Comparison of ENCODE assay signal across 18 cellular contexts in the genomic region with DNA sequence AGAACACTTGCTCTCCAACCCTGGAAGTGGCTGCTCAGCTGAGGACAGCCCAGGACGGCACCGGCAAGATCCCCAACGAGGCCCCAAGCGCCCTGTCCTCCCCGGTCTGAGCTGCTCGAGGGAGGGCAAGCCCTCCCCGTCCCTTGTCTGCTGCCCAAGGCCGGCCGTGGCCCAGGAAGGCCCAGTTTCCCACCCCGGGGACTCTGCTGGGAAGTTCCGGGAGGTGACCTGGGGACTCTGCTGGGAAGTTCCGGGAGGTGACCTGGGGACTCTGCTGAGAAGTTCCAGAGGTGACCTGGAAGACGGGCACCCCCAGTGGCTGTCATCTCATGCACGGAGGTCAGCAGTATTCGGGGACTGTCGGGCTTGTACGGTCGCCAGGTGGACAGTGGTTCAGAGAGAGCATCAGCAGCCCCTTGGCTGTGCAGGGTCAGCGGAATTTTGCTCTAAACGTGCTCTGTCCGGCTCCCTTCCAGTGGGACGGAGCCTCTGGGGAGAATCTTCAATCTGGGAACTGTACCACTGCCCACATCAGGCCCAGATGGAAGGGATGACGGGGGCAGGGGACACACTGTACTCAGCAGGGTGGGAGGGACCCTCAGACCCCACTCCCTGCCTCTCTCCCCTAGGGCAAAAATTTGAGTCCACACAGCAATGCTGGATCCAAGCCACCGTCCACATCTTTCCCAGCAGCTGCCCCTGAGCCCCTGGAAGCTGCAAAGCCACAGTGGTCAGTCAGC. TPM values are rescaled to one million over a fixed set of nuclear protein-coding genes. Genes with fewer than 3 reads are reported as not detected.
DNase-seq lines count a peak whose midpoint lies in the region; ATAC-seq, FAIRE-seq and TF ChIP-seq lines count a peak whose summit lies in the region.
"Had no signal": no experiment of that assay in that cellular context is flagged by ENCODE, and none has a peak within 500 bp of the region (broad histone marks: within the 10 kb centered on the region; RNA-seq: fewer than 3 reads in every experiment).

No MANE protein-coding gene starts in this region.

- H2BK120ac ChIP-seq in H1 (replicated peaks; ENCODE audit: low read depth, low read length): no peak overlapping the region

- no peak overlapping the region for H2BK5ac ChIP-seq in H1 (ENCODE audit: low read depth, low read length)

- peaks cover 8% of the 10 kb centered on the region for H3F3A ChIP-seq in neural progenitor cell (ENCODE audit: low read depth)

- H3K36me3 ChIP-seq in H1 (ENCODE audit: control insufficient read depth in 2 of 4, insufficient read depth in 4 of 4, low read length in 3 of 4): no peaks in the 10 kb centered on the region
- no peaks in the 10 kb centered on the region for H3K36me3 ChIP-seq in neural progenitor cell
- H3K36me3 ChIP-seq in thoracic aorta: peaks cover 4% of the 10 kb centered on the region
- H3K36me3 ChIP-seq: cardiac muscle cell had no signal

- no peak for FAIRE-seq in H1 (lab: Jason Lieb, UNC)
- FAIRE-seq: HTR-8/SVneo, islet of Langerhans had no signal

- no peak overlapping the region for H4K5ac ChIP-seq in H1 (ENCODE audit: insufficient read length, low read depth, low read length)

- no peak overlapping the region for H3K56ac ChIP-seq in H1 (replicated peaks; ENCODE audit: insufficient read length, low read depth, low read length)

- peak overlapping the region; percentile 47; the same call in 1 of the 2 replicates for H2AK5ac ChIP-seq in H1 (ENCODE audit: low read depth, low read length)

- H3K27me3 Mint-ChIP-seq in neural progenitor cell (ENCODE audit: insufficient read depth, low read depth): peaks cover 4% of the 10 kb centered on the region
- H3K27me3 Mint-ChIP-seq in activated T-helper 1 cell treated with anti-CD3 and anti-CD28 coated beads, Interleukin-12 subunit alpha, Interleukin-12 subunit beta, Interleukin-2, Interleukin-4 antibody, amounts not matched to agents 30 ng/mL and 10 ng/mL and 1 ng/mL, durations not matched to agents 14 hours and 24 hours and 36 hours (ENCODE audit: insufficient read depth): peaks cover under 1% of the 10 kb centered on the region
- H3K27me3 Mint-ChIP-seq: activated CD4-positive, alpha-beta T cell treated with anti-CD3 and anti-CD28 coated beads, Interleukin-2, amount 10 ng/mL, durations not matched to agents 7 days and 5 days; activated T-cell treated with anti-CD3 and anti-CD28 coated beads, Interleukin-2, amount 50 U/mL, for 24 hours; CD4-positive, CD25-positive, alpha-beta regulatory T cell had no signal

- H3K9ac ChIP-seq in H1 (replicated peaks in 1 of 4; ENCODE audit: extremely low read depth in 1 of 4, low read depth in 3 of 4, low read length in 3 of 4): no peak overlapping the region
- H3K9ac ChIP-seq in neural progenitor cell: no peak overlapping the region
- H3K9ac ChIP-seq: GM23248 had no signal

- H2BK15ac ChIP-seq in H1 (ENCODE audit: low read length): peak overlapping the region; percentile 61; the same call in 1 of the 2 replicates

- TF ChIP-seq EP300 in H1 (IDR thresholded peaks at IDR 0.05; ENCODE audit: borderline replicate concordance in 1 of 2, low read depth in 2 of 2, low read length in 2 of 2): no peak

- H2BK20ac ChIP-seq in H1 (ENCODE audit: low read length): no peak overlapping the region

- H3K27ac ChIP-seq in HL-60 (replicated peaks) (peak overlapping the region; percentile 97), H1 (ENCODE audit: low read depth, low read length) (no peak overlapping the region; the same call in 1 of the 2 replicates), neural progenitor cell (no peak overlapping the region), thoracic aorta (peak overlapping the region; percentile 73 to 94)
- H3K27ac ChIP-seq: cardiac muscle cell, GM23248 had no signal

- no peak for TF ChIP-seq CTCF in HL-60 (IDR thresholded peaks at IDR 0.05; ENCODE audit: insufficient read depth, low read length)
- no peak for TF ChIP-seq CTCF in H1 (IDR thresholded peaks at IDR 0.05; ENCODE audit: control extremely low read depth in 1 of 3, insufficient read depth in 1 of 3, low read depth in 1 of 3, low read length in 3 of 3)
- TF ChIP-seq CTCF in neural progenitor cell (IDR thresholded peaks at IDR 0.05): no peak
- TF ChIP-seq CTCF in thoracic aorta (IDR thresholded peaks at IDR 0.05): no peak

- POLR2A ChIA-PET in H1 (lab: Charles Lee; ENCODE audit: partially characterized antibody): interaction anchor here (0.8 kb wide), 1 partner anchor 36 kb away, joined by 4 read pairs; no protein-coding TSS in a partner anchor

- H3K4me2 ChIP-seq in H1 (ENCODE audit: insufficient read depth in 1 of 2, low read depth in 2 of 2, low read length in 2 of 2) (no peak overlapping the region), neural progenitor cell (no peak overlapping the region)

- H3K23ac ChIP-seq in H1 (ENCODE audit: insufficient read length): no peak overlapping the region

- H3K4me3 ChIP-seq in HL-60 (replicated peaks; ENCODE audit: insufficient read depth, low read length) (no peak overlapping the region), H1 (ENCODE audit: extremely low read depth in 1 of 4, insufficient read depth in 2 of 4, low read depth in 3 of 4, low read length in 4 of 4) (no peak overlapping the region), neural progenitor cell (no peak overlapping the region), thoracic aorta (peak overlapping the region; percentile 18)
- H3K4me3 ChIP-seq: cardiac muscle cell, GM23248, spleen had no signal

- no peaks in the 10 kb centered on the region; the same call in 1 of the 2 replicates for H3K79me1 ChIP-seq in H1 (ENCODE audit: low read depth, low read length)

- H3K4me1 Mint-ChIP-seq in neural progenitor cell: peaks cover 19% of the 10 kb centered on the region
- H3K4me1 Mint-ChIP-seq in activated T-helper 1 cell treated with anti-CD3 and anti-CD28 coated beads, Interleukin-12 subunit alpha, Interleukin-12 subunit beta, Interleukin-2, Interleukin-4 antibody, amounts not matched to agents 30 ng/mL and 10 ng/mL and 1 ng/mL, durations not matched to agents 14 hours and 24 hours and 36 hours (ENCODE audit: low read depth): no peaks in the 10 kb centered on the region

- no peaks in the 10 kb centered on the region for H3K9me3 ChIP-seq in H1 (ENCODE audit: insufficient read depth in 2 of 2, low read depth in 1 of 2, low read length in 1 of 2)
- no peaks in the 10 kb centered on the region for H3K9me3 ChIP-seq in neural progenitor cell (ENCODE audit: low read depth)
- H3K9me3 ChIP-seq in thoracic aorta: no peaks in the 10 kb centered on the region
- H3K9me3 ChIP-seq: spleen had no signal

- H3K4ac ChIP-seq in H1 (replicated peaks; ENCODE audit: insufficient read length, low read depth, low read length): peak overlapping the region; percentile 38

- no peaks in the 10 kb centered on the region for H3K27me3 ChIP-seq in HL-60 (ENCODE audit: insufficient read depth, poor library complexity, severe bottlenecking)
- peaks cover 0 to 2% (median under 1%) of the 10 kb centered on the region in 4 experiments; a peak in 2 of 7 replicates for H3K27me3 ChIP-seq in H1 (replicated peaks in 1 of 4; ENCODE audit: control insufficient read depth in 3 of 4, extremely low read depth in 1 of 4, insufficient read depth in 3 of 4, low read length in 3 of 4)
- H3K27me3 ChIP-seq in neural progenitor cell: no peaks in the 10 kb centered on the region
- no peaks in the 10 kb centered on the region for H3K27me3 ChIP-seq in thoracic aorta (replicated peaks; ENCODE audit: insufficient read depth)
- H3K27me3 ChIP-seq: cardiac muscle cell had no signal

- DNase-seq in HL-60 (ENCODE audit: low read depth in 1 of 2, low spot score in 1 of 2): no peak
- DNase-seq in H1 (ENCODE audit: low read depth in 1 of 2, low spot score in 2 of 2): no peak
- DNase-seq in neural progenitor cell (ENCODE audit: low spot score): peak; percentile 5
- DNase-seq in thoracic aorta (ENCODE audit: low spot score): no peak
- no peak for DNase-seq in hypothalamus (lab: John Stamatoyannopoulos, UW)
- no peak for DNase-seq in activated T-helper 1 cell treated with anti-CD3 and anti-CD28 coated beads, Interleukin-12 subunit alpha, Interleukin-12 subunit beta, Interleukin-2, Interleukin-4 antibody, amounts not matched to agents 30 ng/mL and 10 ng/mL and 1 ng/mL, durations not matched to agents 14 hours and 24 hours and 36 hours (ENCODE audit: low spot score)
- no peak for DNase-seq in cerebellar nuclear complex (lab: John Stamatoyannopoulos, UW)
- DNase-seq: activated CD4-positive, alpha-beta T cell treated with anti-CD3 and anti-CD28 coated beads, Interleukin-2, amount 10 ng/mL, durations not matched to agents 7 days and 5 days; activated T-cell treated with anti-CD3 and anti-CD28 coated beads, Interleukin-2, amount 50 U/mL, for 24 hours; CD4-positive, CD25-positive, alpha-beta regulatory T cell; GM23248; NCI-H187; occipital lobe; spleen had no signal

- no peak overlapping the region for H2AFZ ChIP-seq in H1 (ENCODE audit: low read length)
- no peak overlapping the region for H2AFZ ChIP-seq in neural progenitor cell (replicated peaks)
- H2AFZ ChIP-seq: GM23248 had no signal

- H3K4me3 Mint-ChIP-seq in neural progenitor cell: no peak overlapping the region
- H3K4me3 Mint-ChIP-seq in activated T-helper 1 cell treated with anti-CD3 and anti-CD28 coated beads, Interleukin-12 subunit alpha, Interleukin-12 subunit beta, Interleukin-2, Interleukin-4 antibody, amounts not matched to agents 30 ng/mL and 10 ng/mL and 1 ng/mL, durations not matched to agents 14 hours and 24 hours and 36 hours: no peak overlapping the region
- H3K4me3 Mint-ChIP-seq: activated CD4-positive, alpha-beta T cell treated with anti-CD3 and anti-CD28 coated beads, Interleukin-2, amount 10 ng/mL, durations not matched to agents 7 days and 5 days; activated T-cell treated with anti-CD3 and anti-CD28 coated beads, Interleukin-2, amount 50 U/mL, for 24 hours; CD4-positive, CD25-positive, alpha-beta regulatory T cell; stimulated activated naive CD8-positive, alpha-beta T cell treated with anti-CD3 and anti-CD28 coated beads, Interleukin-15, Interleukin-2, amounts not matched to agents 100 ng/mL and 50 ng/mL, for 24 hours had no signal

- H4K20me1 ChIP-seq in H1 (replicated peaks in 1 of 2; ENCODE audit: control insufficient read depth in 1 of 2, insufficient read depth in 2 of 2, low read length in 2 of 2) (peaks cover 1 to 4% of the 10 kb centered on the region in 2 experiments), neural progenitor cell (ENCODE audit: low read depth) (peaks cover 27% of the 10 kb centered on the region)

- no peak overlapping the region; the same call in 1 of the 2 replicates for H3K18ac ChIP-seq in H1 (ENCODE audit: extremely low read depth, low read length)

- H2BK12ac ChIP-seq in H1 (ENCODE audit: low read depth, low read length): peak overlapping the region; percentile 9; the same call in 1 of the 2 replicates

- peak overlapping the region; percentile 74; the same call in 1 of the 2 replicates for H4K8ac ChIP-seq in H1 (ENCODE audit: extremely low read depth, insufficient read depth, low read length)

- H4K91ac ChIP-seq in H1 (replicated peaks; ENCODE audit: insufficient read length, low read length): peak overlapping the region; percentile 85

- intact Hi-C loops in activated T-helper 1 cell treated with anti-CD3 and anti-CD28 coated beads, Interleukin-12 subunit alpha, Interleukin-12 subunit beta, Interleukin-2, Interleukin-4 antibody, amounts not matched to agents 30 ng/mL and 10 ng/mL and 1 ng/mL, durations not matched to agents 14 hours and 24 hours and 36 hours (cut with micrococcal nuclease): no loop called here

- CTCF ChIA-PET in H1 (lab: Charles Lee; ENCODE audit: partially characterized antibody): interaction anchor here (0.8 to 1.2 kb wide), 4 partner anchors 8 to 121 kb away, joined by 3 read pairs; no protein-coding TSS in a partner anchor

- H3K4me1 ChIP-seq in H1 (replicated peaks in 1 of 4; ENCODE audit: control insufficient read depth in 3 of 4, insufficient read depth in 4 of 4, low read length in 3 of 4) (peaks cover 0 to 32% (median 17%) of the 10 kb centered on the region in 4 experiments; a peak in 6 of 7 replicates), neural progenitor cell (peaks cover 30% of the 10 kb centered on the region), thoracic aorta (ENCODE audit: control insufficient read depth in 1 of 2, low read depth in 2 of 2) (peaks cover 61 to 84% of the 10 kb centered on the region in 2 donors)

- no peak overlapping the region for H3K14ac ChIP-seq in H1 (ENCODE audit: insufficient read length)

- no peaks in the 10 kb centered on the region for H3K23me2 ChIP-seq in H1 (ENCODE audit: low read depth, low read length)

- H3K27ac Mint-ChIP-seq in neural progenitor cell: no peak overlapping the region
- no peak overlapping the region for H3K27ac Mint-ChIP-seq in activated T-helper 1 cell treated with anti-CD3 and anti-CD28 coated beads, Interleukin-12 subunit alpha, Interleukin-12 subunit beta, Interleukin-2, Interleukin-4 antibody, amounts not matched to agents 30 ng/mL and 10 ng/mL and 1 ng/mL, durations not matched to agents 14 hours and 24 hours and 36 hours
- H3K27ac Mint-ChIP-seq: activated CD4-positive, alpha-beta T cell treated with anti-CD3 and anti-CD28 coated beads, Interleukin-2, amount 10 ng/mL, durations not matched to agents 7 days and 5 days; activated T-cell treated with anti-CD3 and anti-CD28 coated beads, Interleukin-2, amount 50 U/mL, for 24 hours; stimulated activated naive CD8-positive, alpha-beta T cell treated with anti-CD3 and anti-CD28 coated beads, Interleukin-15, Interleukin-2, amounts not matched to agents 100 ng/mL and 50 ng/mL, for 24 hours had no signal

- H3K79me2 ChIP-seq in H1 (ENCODE audit: control insufficient read depth in 1 of 2, insufficient read depth in 2 of 2, low read length in 2 of 2) (peaks cover 0 to 6% of the 10 kb centered on the region in 2 experiments; a peak in 1 of 4 replicates), neural progenitor cell (ENCODE audit: low read depth) (peaks cover 3% of the 10 kb centered on the region)

- no peaks in the 10 kb centered on the region for H3K36me3 Mint-ChIP-seq in neural progenitor cell
- H3K36me3 Mint-ChIP-seq in activated T-helper 1 cell treated with anti-CD3 and anti-CD28 coated beads, Interleukin-12 subunit alpha, Interleukin-12 subunit beta, Interleukin-2, Interleukin-4 antibody, amounts not matched to agents 30 ng/mL and 10 ng/mL and 1 ng/mL, durations not matched to agents 14 hours and 24 hours and 36 hours (ENCODE audit: low read depth): no peaks in the 10 kb centered on the region
- H3K36me3 Mint-ChIP-seq: CD4-positive, CD25-positive, alpha-beta regulatory T cell had no signal

- no peak for ATAC-seq in thoracic aorta (ENCODE audit: insufficient number of reproducible peaks, low FRiP score, low read depth)

- no peak for TF ChIP-seq RAD21 in H1 (IDR thresholded peaks at IDR 0.05 in 1 of 2, conservative IDR thresholded peaks at IDR 0.05 in 1 of 2; ENCODE audit: low read depth in 2 of 2, low read length in 2 of 2)

- 90% methylated on average over 23 of the region's 24 CpGs; no CpG with 5 or more reads in 1 of the 2 experiments for WGBS in H1 (ENCODE audit: extremely low coverage in 1 of 2, insufficient coverage in 1 of 2, insufficient read length in 1 of 2, insufficient replicate concordance in 2 of 2, low coverage in 1 of 2, low lambda C conversion rate in 2 of 2, missing lambda C conversion rate in 1 of 2), 2 experiments

- H3K9me3 Mint-ChIP-seq in neural progenitor cell: no peaks in the 10 kb centered on the region
- H3K9me3 Mint-ChIP-seq in activated T-helper 1 cell treated with anti-CD3 and anti-CD28 coated beads, Interleukin-12 subunit alpha, Interleukin-12 subunit beta, Interleukin-2, Interleukin-4 antibody, amounts not matched to agents 30 ng/mL and 10 ng/mL and 1 ng/mL, durations not matched to agents 14 hours and 24 hours and 36 hours: no peaks in the 10 kb centered on the region
- H3K9me3 Mint-ChIP-seq: activated CD4-positive, alpha-beta T cell treated with anti-CD3 and anti-CD28 coated beads, Interleukin-2, amount 10 ng/mL, durations not matched to agents 7 days and 5 days; activated T-cell treated with anti-CD3 and anti-CD28 coated beads, Interleukin-2, amount 50 U/mL, for 24 hours; CD4-positive, CD25-positive, alpha-beta regulatory T cell; stimulated activated naive CD8-positive, alpha-beta T cell treated with anti-CD3 and anti-CD28 coated beads, Interleukin-15, Interleukin-2, amounts not matched to agents 100 ng/mL and 50 ng/mL, for 24 hours had no signal

- TF ChIP-seq POLR2A in H1 (IDR thresholded peaks at IDR 0.05; ENCODE audit: control extremely low read depth in 1 of 2, low read depth in 2 of 2, low read length in 2 of 2): no peak

RNA-seq across cellular contexts. Expression of a gene that starts 7.2 kb away (rescaled TPM):
- 13.6 and 14.0 TPM in 2 replicates for total RNA-seq in H1 (2021; fragmentation: NEBNext Ultra II Directional; extraction: Animal tissue kit (Norgen Biotek cat#: 25700))
- polyA plus RNA-seq in H1 (2011; rRNA removed): 8.3 and 14.9 TPM in 2 replicates
- 10.8 TPM for polyA plus RNA-seq in H1 (2011; cell fraction: cytosol; rRNA removed)
- polyA plus RNA-seq in H1 (2011; cell fraction: nucleus; rRNA removed): 16.7 TPM
- polyA plus RNA-seq in H1 (2012, experiment 1 of 2): 6.6 to 9.5 TPM (median 8.4 TPM) in 4 replicates
- 5.6 TPM for polyA plus RNA-seq in H1 (2012, experiment 2 of 2)
- polyA plus RNA-seq in H1 (2013, experiment 1 of 2): 6.3 TPM
- polyA plus RNA-seq in H1 (2013, experiment 2 of 2): 6.3 TPM
- 6.4 and 8.3 TPM in 2 replicates for polyA minus RNA-seq in H1 (2011; rRNA and poly(A)+ RNA removed)
- 12.7 TPM for polyA minus RNA-seq in H1 (2011; cell fraction: cytosol; rRNA and poly(A)+ RNA removed)
- 10.0 TPM for polyA minus RNA-seq in H1 (2011; cell fraction: nucleus; rRNA and poly(A)+ RNA removed)
- 4.5 and 9.1 TPM in 2 replicates for total RNA-seq in neural progenitor cell (ENCODE audit: low replicate concordance)
- 10 to 100 TPM; 69.2 to 79.7 TPM for total RNA-seq in thoracic aorta
- 3.7 and 4.0 TPM in 2 replicates for total RNA-seq in activated T-helper 1 cell treated with anti-CD3 and anti-CD28 coated beads, Interleukin-12 subunit alpha, Interleukin-12 subunit beta, Interleukin-2, Interleukin-4 antibody, amounts not matched to agents 30 ng/mL and 10 ng/mL and 1 ng/mL, durations not matched to agents 14 hours and 24 hours and 36 hours

RNA-seq across cellular contexts. Expression of a gene that starts 30.8 kb away (rescaled TPM):
- total RNA-seq in H1 (2021; fragmentation: NEBNext Ultra II Directional; extraction: Animal tissue kit (Norgen Biotek cat#: 25700)): 34.9 and 35.3 TPM in 2 replicates
- 22.3 and 36.1 TPM in 2 replicates for polyA plus RNA-seq in H1 (2011; rRNA removed)
- polyA plus RNA-seq in H1 (2011; cell fraction: cytosol; rRNA removed): 29.7 TPM
- 51.9 TPM for polyA plus RNA-seq in H1 (2011; cell fraction: nucleus; rRNA removed)
- 27.3 to 39.7 TPM (median 36.4 TPM) in 4 replicates for polyA plus RNA-seq in H1 (2012, experiment 1 of 2)
- polyA plus RNA-seq in H1 (2012, experiment 2 of 2): 42.5 TPM
- polyA plus RNA-seq in H1 (2013, experiment 1 of 2): 22.7 TPM
- polyA plus RNA-seq in H1 (2013, experiment 2 of 2): 22.4 TPM
- 16.0 TPM in 2 replicates for polyA minus RNA-seq in H1 (2011; rRNA and poly(A)+ RNA removed)
- 31.0 TPM for polyA minus RNA-seq in H1 (2011; cell fraction: cytosol; rRNA and poly(A)+ RNA removed)
- 33.8 TPM for polyA minus RNA-seq in H1 (2011; cell fraction: nucleus; rRNA and poly(A)+ RNA removed)
- total RNA-seq in neural progenitor cell (ENCODE audit: low replicate concordance) (16.3 and 46.2 TPM in 2 replicates), thoracic aorta (10 to 100 TPM; 38.9 to 40.1 TPM)
- total RNA-seq in activated T-helper 1 cell treated with anti-CD3 and anti-CD28 coated beads, Interleukin-12 subunit alpha, Interleukin-12 subunit beta, Interleukin-2, Interleukin-4 antibody, amounts not matched to agents 30 ng/mL and 10 ng/mL and 1 ng/mL, durations not matched to agents 14 hours and 24 hours and 36 hours: 50.1 and 51.5 TPM in 2 replicates

Comparison
In these comparisons a context has a peak if more than half of its experiments do, and no peak if none do; other contexts are left out.
1. H3K27ac ChIP-seq: peak in HL-60 (single experiment) and thoracic aorta (2 of 2); none in H1 (single experiment) and neural progenitor cell (single experiment).